In genomic region chr1:80401757-80402156, GRCh38 we compare ENCODE assay signal across 29 cellular contexts.
"Had no signal": no experiment of that assay in that cellular context is flagged by ENCODE, and none has a peak within 500 bp of the region (broad histone marks: within the 10 kb centered on the region; RNA-seq: fewer than 3 reads in every experiment).

No MANE protein-coding gene starts in this region.

- H3K27me3 Mint-ChIP-seq: activated CD4-positive, alpha-beta memory T cell treated with anti-CD3 and anti-CD28 coated beads for 36 hours; activated CD4-positive, alpha-beta T cell treated with anti-CD3 and anti-CD28 coated beads for 36 hours; activated CD4-positive, alpha-beta T cell treated with anti-CD3 and anti-CD28 coated beads, Interleukin-2, amount 10 ng/mL, durations not matched to agents 24 days and 14 days; activated naive CD4-positive, alpha-beta T cell treated with anti-CD3 and anti-CD28 coated beads, Interleukin-2, amount 10 ng/mL, durations not matched to agents 7 days and 5 days; activated naive CD8-positive, alpha-beta T cell treated with anti-CD3 and anti-CD28 coated beads, Interleukin-2, amount 10 ng/mL, durations not matched to agents 7 days and 5 days; activated T-cell treated with anti-CD3 and anti-CD28 coated beads, Interleukin-2, amount 50 U/mL, for 24 hours had no signal

- H3K27ac ChIP-seq: ascending aorta, breast epithelium, cardiac muscle cell, colonic mucosa, epithelial cell of prostate, esophagus squamous epithelium, gastroesophageal sphincter, heart right ventricle had no signal

- H3K4me3 ChIP-seq: ascending aorta, breast epithelium, cardiac muscle cell, colonic mucosa, esophagus squamous epithelium, gastroesophageal sphincter, heart right ventricle had no signal

- DNase-seq: activated CD4-positive, alpha-beta memory T cell treated with anti-CD3 and anti-CD28 coated beads for 36 hours; activated CD4-positive, alpha-beta T cell treated with anti-CD3 and anti-CD28 coated beads for 36 hours; activated CD4-positive, alpha-beta T cell treated with anti-CD3 and anti-CD28 coated beads, Interleukin-2, amount 10 ng/mL, durations not matched to agents 24 days and 14 days; activated CD4-positive, CD25-positive, alpha-beta regulatory T cell; activated CD4-positive, CD25-positive, alpha-beta regulatory T cell treated with anti-CD3 and anti-CD28 coated beads, Interleukin-2, amount 50 U/mL, for 72 hours; activated CD8-positive, alpha-beta memory T cell treated with anti-CD3 and anti-CD28 coated beads, Interleukin-2, amount 50 U/mL, for 48 hours; activated CD8-positive, alpha-beta T cell treated with anti-CD3 and anti-CD28 coated beads, Interleukin-2, amount 10 ng/mL, durations not matched to agents 7 days and 5 days; activated gamma-delta T cell; activated naive CD4-positive, alpha-beta T cell; activated naive CD4-positive, alpha-beta T cell treated with anti-CD3 and anti-CD28 coated beads, Interleukin-2, amount 10 ng/mL, durations not matched to agents 7 days and 5 days; activated naive CD8-positive, alpha-beta T cell treated with anti-CD3 and anti-CD28 coated beads, Interleukin-2, amount 10 ng/mL, durations not matched to agents 7 days and 5 days; activated T-cell treated with anti-CD3 and anti-CD28 coated beads for 4 hours; activated T-cell treated with anti-CD3 and anti-CD28 coated beads, Interleukin-2, amount 50 U/mL, for 24 hours; activated T-cell treated with anti-CD3 and anti-CD28 coated beads, Interleukin-2, amount 50 U/mL, for 72 hours; central memory CD4-positive, alpha-beta T cell; cerebellar nuclear complex; colonic mucosa; effector CD8-positive, alpha-beta T cell; esophagus squamous epithelium; foreskin melanocyte; heart right ventricle; T-helper 2 cell had no signal

- H3K36me3 Mint-ChIP-seq: activated CD4-positive, alpha-beta memory T cell treated with anti-CD3 and anti-CD28 coated beads for 36 hours; activated naive CD4-positive, alpha-beta T cell treated with anti-CD3 and anti-CD28 coated beads, Interleukin-2, amount 10 ng/mL, durations not matched to agents 7 days and 5 days; activated naive CD4-positive, alpha-beta T cell treated with anti-CD3 and anti-CD28 coated beads, Interleukin-2, amount 50 U/mL, for 72 hours; activated naive CD8-positive, alpha-beta T cell treated with anti-CD3 and anti-CD28 coated beads, Interleukin-2, amount 10 ng/mL, durations not matched to agents 7 days and 5 days had no signal

- H3K36me3 ChIP-seq: ascending aorta, breast epithelium, cardiac muscle cell, colonic mucosa, esophagus squamous epithelium, gastroesophageal sphincter, heart right ventricle had no signal

- H3K9me3 ChIP-seq: ascending aorta, breast epithelium, colonic mucosa, esophagus squamous epithelium, gastroesophageal sphincter had no signal

- H3K9me3 Mint-ChIP-seq: activated CD4-positive, alpha-beta T cell treated with anti-CD3 and anti-CD28 coated beads, Interleukin-2, amount 10 ng/mL, durations not matched to agents 24 days and 14 days had no signal

- H3K4me3 Mint-ChIP-seq: activated CD4-positive, alpha-beta memory T cell treated with anti-CD3 and anti-CD28 coated beads for 36 hours; activated CD4-positive, alpha-beta T cell treated with anti-CD3 and anti-CD28 coated beads for 36 hours; activated CD4-positive, alpha-beta T cell treated with anti-CD3 and anti-CD28 coated beads, Interleukin-2, amount 10 ng/mL, durations not matched to agents 24 days and 14 days; activated CD8-positive, alpha-beta T cell treated with anti-CD3 and anti-CD28 coated beads, Interleukin-2, amount 10 ng/mL, durations not matched to agents 7 days and 5 days; activated naive CD4-positive, alpha-beta T cell treated with anti-CD3 and anti-CD28 coated beads, Interleukin-2, amount 10 ng/mL, durations not matched to agents 7 days and 5 days; activated naive CD8-positive, alpha-beta T cell treated with anti-CD3 and anti-CD28 coated beads, Interleukin-2, amount 10 ng/mL, durations not matched to agents 7 days and 5 days; activated T-cell treated with anti-CD3 and anti-CD28 coated beads, Interleukin-2, amount 50 U/mL, for 24 hours; activated T-cell treated with anti-CD3 and anti-CD28 coated beads, Interleukin-2, amount 50 U/mL, for 72 hours; brain had no signal

- H3K4me1 ChIP-seq: ascending aorta, breast epithelium, colonic mucosa, esophagus squamous epithelium, gastroesophageal sphincter, heart right ventricle had no signal

- ATAC-seq: activated CD4-positive, alpha-beta T cell treated with anti-CD3 and anti-CD28 coated beads for 36 hours; activated CD8-positive, alpha-beta T cell treated with anti-CD3 and anti-CD28 coated beads, Interleukin-2, amount 10 ng/mL, durations not matched to agents 7 days and 5 days; activated naive CD4-positive, alpha-beta T cell treated with anti-CD3 and anti-CD28 coated beads, Interleukin-2, amount 50 U/mL, for 72 hours; activated T-cell treated with anti-CD3 and anti-CD28 coated beads, Interleukin-2, amount 50 U/mL, for 72 hours; gastroesophageal sphincter; heart right ventricle had no signal

- H3K27me3 ChIP-seq: ascending aorta, breast epithelium, cardiac muscle cell, colonic mucosa, esophagus squamous epithelium, gastroesophageal sphincter, heart right ventricle had no signal

- H3K4me1 Mint-ChIP-seq: activated CD4-positive, alpha-beta T cell treated with anti-CD3 and anti-CD28 coated beads for 36 hours; activated CD4-positive, alpha-beta T cell treated with anti-CD3 and anti-CD28 coated beads, Interleukin-2, amount 10 ng/mL, durations not matched to agents 24 days and 14 days; activated naive CD4-positive, alpha-beta T cell treated with anti-CD3 and anti-CD28 coated beads, Interleukin-2, amount 10 ng/mL, durations not matched to agents 7 days and 5 days; activated naive CD8-positive, alpha-beta T cell treated with anti-CD3 and anti-CD28 coated beads, Interleukin-2, amount 10 ng/mL, durations not matched to agents 7 days and 5 days; brain had no signal

- H3K27ac Mint-ChIP-seq: activated CD4-positive, alpha-beta memory T cell treated with anti-CD3 and anti-CD28 coated beads for 36 hours; activated CD4-positive, alpha-beta T cell treated with anti-CD3 and anti-CD28 coated beads for 36 hours; activated CD4-positive, alpha-beta T cell treated with anti-CD3 and anti-CD28 coated beads, Interleukin-2, amount 10 ng/mL, durations not matched to agents 24 days and 14 days; activated CD8-positive, alpha-beta T cell treated with anti-CD3 and anti-CD28 coated beads, Interleukin-2, amount 10 ng/mL, durations not matched to agents 7 days and 5 days; activated naive CD4-positive, alpha-beta T cell treated with anti-CD3 and anti-CD28 coated beads, Interleukin-2, amount 10 ng/mL, durations not matched to agents 7 days and 5 days; activated naive CD4-positive, alpha-beta T cell treated with anti-CD3 and anti-CD28 coated beads, Interleukin-2, amount 50 U/mL, for 72 hours; activated naive CD8-positive, alpha-beta T cell treated with anti-CD3 and anti-CD28 coated beads, Interleukin-2, amount 10 ng/mL, durations not matched to agents 7 days and 5 days; activated T-cell treated with anti-CD3 and anti-CD28 coated beads, Interleukin-2, amount 50 U/mL, for 24 hours; activated T-cell treated with anti-CD3 and anti-CD28 coated beads, Interleukin-2, amount 50 U/mL, for 72 hours; brain had no signal
